In genomic region chr15:63915209-63915887, GRCh38 we compare ENCODE assay signal across 2 cellular contexts.
TF ChIP-seq lines count a peak whose summit lies in the region.

No MANE protein-coding gene starts in this region.

TF ChIP-seq in SK-N-SH, 30 proteins besides CTCF, POLR2A, EP300 and RAD21 (continued from another document):
- TF ChIP-seq USF2 (IDR thresholded peaks at IDR 0.05; ENCODE audit: borderline replicate concordance, low read depth, low read length) = no peak
- TF ChIP-seq SMC3 (IDR thresholded peaks at IDR 0.05; ENCODE audit: low read depth, low read length) = no peak
- no peak for TF ChIP-seq TCF12 (IDR thresholded peaks at IDR 0.05)
- no peak for TF ChIP-seq SIN3A (IDR thresholded peaks at IDR 0.05; ENCODE audit: borderline replicate concordance, low read depth, low read length)
- no peak for TF ChIP-seq JUND (IDR thresholded peaks at IDR 0.05)
- no peak for TF ChIP-seq POLR2AphosphoS5 (IDR thresholded peaks at IDR 0.05; ENCODE audit: low read depth, low read length)
- no peak for TF ChIP-seq TAF1 (IDR thresholded peaks at IDR 0.05; ENCODE audit: borderline replicate concordance, low read depth, low read length)
- TF ChIP-seq MXI1 (IDR thresholded peaks at IDR 0.05; ENCODE audit: low read depth, low read length) = no peak

TF ChIP-seq in SK-N-SH treated with all-trans-retinoic acid at 6 μM for 48 hours, 23 proteins besides CTCF, POLR2A, EP300 and RAD21 (continued from another document):
- TF ChIP-seq TSHZ2 (CRISPR knock-in tag; IDR thresholded peaks at IDR 0.05) (no peak), ZNF565 (CRISPR knock-in tag; conservative IDR thresholded peaks at IDR 0.05; ENCODE audit: low read depth) (no peak), CREB5 (CRISPR knock-in tag; IDR thresholded peaks at IDR 0.05; ENCODE audit: low read depth) (no peak), GLIS3 (CRISPR knock-in tag; IDR thresholded peaks at IDR 0.05) (no peak), ZC3H10 (CRISPR knock-in tag; IDR thresholded peaks at IDR 0.05) (no peak), ARNTL (CRISPR knock-in tag; IDR thresholded peaks at IDR 0.05; ENCODE audit: borderline replicate concordance, low read depth) (no peak), ESRRG (CRISPR knock-in tag; IDR thresholded peaks at IDR 0.05) (no peak), PPARA (CRISPR knock-in tag; IDR thresholded peaks at IDR 0.05; ENCODE audit: borderline replicate concordance) (no peak), ZFP3 (CRISPR knock-in tag; IDR thresholded peaks at IDR 0.05) (no peak), CSRNP3 (CRISPR knock-in tag; IDR thresholded peaks at IDR 0.05) (no peak), ISL1 (CRISPR knock-in tag; IDR thresholded peaks at IDR 0.05) (no peak)
TF ChIP-seq in SK-N-SH treated with all-trans-retinoic acid at 6 μM for 48 hours: peak in this region for 0.
